13 cellular contexts compared by ENCODE assay signal in genomic region chr1:22412932-22413727, GRCh38. TPM values are rescaled to one million over a fixed set of nuclear protein-coding genes. Genes with fewer than 3 reads are reported as not detected.
DNase-seq lines count a peak whose midpoint lies in the region; ATAC-seq and TF ChIP-seq lines count a peak whose summit lies in the region.
"Had no signal": no experiment of that assay in that cellular context is flagged by ENCODE, and none has a peak within 500 bp of the region (broad histone marks: within the 10 kb centered on the region; RNA-seq: fewer than 3 reads in every experiment).

No MANE protein-coding gene starts in this region.

- no peak overlapping the region for H3K27ac Mint-ChIP-seq in CD8-positive, alpha-beta memory T cell
- H3K27ac Mint-ChIP-seq: memory B cell; stimulated activated effector memory CD8-positive, alpha-beta T cell treated with anti-CD3 and anti-CD28 coated beads, Interleukin-12 subunit alpha, Interleukin-12 subunit beta, amount 100 ng/mL, for 72 hours had no signal

- DNase-seq in HCEC 1CT, result peak; percentile 42
- peak; percentile 40 for DNase-seq in fibroblast of villous mesenchyme (ENCODE audit: low read depth)
- DNase-seq in renal cortical epithelial cell (ENCODE audit: low read depth), result peak; percentile 23
- no peak for DNase-seq in CD8-positive, alpha-beta memory T cell
- DNase-seq in GDM1 (lab: John Stamatoyannopoulos, UW), result no peak
- DNase-seq: DMS79, NCI-H446 treated with DMSO at 0.1 percent for 48 hours, spleen had no signal

- no peak overlapping the region for H3K27ac ChIP-seq in CD8-positive, alpha-beta memory T cell (ENCODE audit: low read depth, low read length)
- H3K27ac ChIP-seq: esophagus muscularis mucosa had no signal

- TF ChIP-seq CTCF in fibroblast of villous mesenchyme (IDR thresholded peaks at IDR 0.05; ENCODE audit: insufficient read depth, low read depth, low read length), result no peak

- H3K9me3 Mint-ChIP-seq in CD8-positive, alpha-beta memory T cell, result peaks cover 0 to 2% (median 0%) of the 10 kb centered on the region in 5 donors
- H3K9me3 Mint-ChIP-seq: stimulated activated effector memory CD8-positive, alpha-beta T cell treated with anti-CD3 and anti-CD28 coated beads, Interleukin-12 subunit alpha, Interleukin-12 subunit beta, amount 100 ng/mL, for 72 hours had no signal

- peaks cover 12 to 13% of the 10 kb centered on the region in 2 donors for H3K27me3 Mint-ChIP-seq in CD8-positive, alpha-beta memory T cell

- CTCF ChIA-PET in CD8-positive, alpha-beta memory T cell (lab: Charles Lee), result no interaction called here

- no peaks in the 10 kb centered on the region for H3K36me3 Mint-ChIP-seq in CD8-positive, alpha-beta memory T cell
- H3K36me3 Mint-ChIP-seq: memory B cell; stimulated activated effector memory CD8-positive, alpha-beta T cell treated with anti-CD3 and anti-CD28 coated beads, Interleukin-12 subunit alpha, Interleukin-12 subunit beta, amount 100 ng/mL, for 72 hours had no signal

- no peaks in the 10 kb centered on the region for H3K9me3 ChIP-seq in CD8-positive, alpha-beta memory T cell (ENCODE audit: low read length)
- H3K9me3 ChIP-seq: esophagus muscularis mucosa, spleen had no signal

- H3K27me3 ChIP-seq in CD8-positive, alpha-beta memory T cell (ENCODE audit: insufficient read depth, low read length, poor library complexity, severe bottlenecking), result peaks cover 7% of the 10 kb centered on the region

- POLR2A ChIA-PET in CD8-positive, alpha-beta memory T cell (lab: Charles Lee), result no interaction called here

- H3K4me1 ChIP-seq in CD8-positive, alpha-beta memory T cell (ENCODE audit: insufficient read depth, low read length), result no peaks in the 10 kb centered on the region

- H3K36me3 ChIP-seq in CD8-positive, alpha-beta memory T cell (ENCODE audit: insufficient read depth, low read length), result no peaks in the 10 kb centered on the region
- H3K36me3 ChIP-seq: esophagus muscularis mucosa, spleen had no signal

- no peak overlapping the region for H3K4me3 Mint-ChIP-seq in CD8-positive, alpha-beta memory T cell
- H3K4me3 Mint-ChIP-seq: memory B cell; stimulated activated effector memory CD8-positive, alpha-beta T cell treated with anti-CD3 and anti-CD28 coated beads, Interleukin-12 subunit alpha, Interleukin-12 subunit beta, amount 100 ng/mL, for 72 hours had no signal

- H3K4me3 ChIP-seq in fibroblast of villous mesenchyme (ENCODE audit: low read depth, low read length), result no peak overlapping the region
- H3K4me3 ChIP-seq in CD8-positive, alpha-beta memory T cell (ENCODE audit: low read length), result no peak overlapping the region
- H3K4me3 ChIP-seq: esophagus muscularis mucosa, spleen had no signal

- peak; percentile 21; the same call in 1 of the 3 replicates for ATAC-seq in SK-N-SH treated with all-trans-retinoic acid at 6 μM for 48 hours
- no peak for ATAC-seq in HG02678 (IDR thresholded peaks at IDR 0.05; ENCODE audit: unreplicated experiment)
- ATAC-seq: stimulated activated effector memory CD8-positive, alpha-beta T cell treated with anti-CD3 and anti-CD28 coated beads, Interleukin-12 subunit alpha, Interleukin-12 subunit beta, amount 100 ng/mL, for 72 hours had no signal

- peaks cover 0 to 4% (median 0%) of the 10 kb centered on the region in 3 donors for H3K4me1 Mint-ChIP-seq in CD8-positive, alpha-beta memory T cell
- H3K4me1 Mint-ChIP-seq: stimulated activated effector memory CD8-positive, alpha-beta T cell treated with anti-CD3 and anti-CD28 coated beads, Interleukin-12 subunit alpha, Interleukin-12 subunit beta, amount 100 ng/mL, for 72 hours had no signal

TF ChIP-seq in SK-N-SH treated with all-trans-retinoic acid at 6 μM for 48 hours, 23 proteins besides CTCF, POLR2A, EP300 and RAD21:
- TF ChIP-seq TCF4 (CRISPR knock-in tag; IDR thresholded peaks at IDR 0.05; ENCODE audit: borderline replicate concordance), result peak; percentile 46; the same call in 1 of the 2 replicates
- TF ChIP-seq CSRNP3 (CRISPR knock-in tag; IDR thresholded peaks at IDR 0.05), result no peak
- TF ChIP-seq ARNTL (CRISPR knock-in tag; IDR thresholded peaks at IDR 0.05; ENCODE audit: borderline replicate concordance, low read depth), result no peak
TF ChIP-seq in SK-N-SH treated with all-trans-retinoic acid at 6 μM for 48 hours: peak in this region for 1.

RNA-seq across cellular contexts. Expression of gene ZBTB40, which starts 38.5 kb away (rescaled TPM):
- 11.6 and 15.5 TPM in 2 replicates for total RNA-seq in fibroblast of villous mesenchyme
- total RNA-seq in renal cortical epithelial cell, result 4.5 and 15.0 TPM in 2 replicates
- total RNA-seq in CD8-positive, alpha-beta memory T cell, result 10 to 100 TPM; 29.5 to 30.0 TPM
- polyA plus RNA-seq in CD8-positive, alpha-beta memory T cell, result 4.1 TPM

Comparison
In these comparisons a context has a peak if more than half of its experiments do, and no peak if none do; other contexts are left out.
1. DNase-seq: peak in HCEC 1CT (single experiment), fibroblast of villous mesenchyme (single experiment) and renal cortical epithelial cell (single experiment); none in CD8-positive, alpha-beta memory T cell (0 of 5) and GDM1 (single experiment).